Comparison of ENCODE assay signal across 13 cellular contexts in genomic region chr10:43226851-43227845, GRCh38. TPM values are rescaled to one million over a fixed set of nuclear protein-coding genes. Genes with fewer than 3 reads are reported as not detected.
DNase-seq lines count a peak whose midpoint lies in the region; ATAC-seq and TF ChIP-seq lines count a peak whose summit lies in the region.
"Had no signal": no experiment of that assay in that cellular context is flagged by ENCODE, and none has a peak within 500 bp of the region (broad histone marks: within the 10 kb centered on the region; RNA-seq: fewer than 3 reads in every experiment).

No MANE protein-coding gene starts in this region.

- H3K4me1 ChIP-seq in CD4-positive, CD25-positive, alpha-beta regulatory T cell (ENCODE audit: control insufficient read depth, insufficient read depth, low read length, poor library complexity, severe bottlenecking): peaks cover 42% of the 10 kb centered on the region

- ATAC-seq in CD4-positive, CD25-positive, alpha-beta regulatory T cell (ENCODE audit: low read depth in 2 of 2): no peak
- ATAC-seq in HG03432 (IDR thresholded peaks at IDR 0.05; ENCODE audit: unreplicated experiment) (no peak), HG03039 (IDR thresholded peaks at IDR 0.05; ENCODE audit: unreplicated experiment) (no peak)

- CTCF ChIA-PET in activated CD4-positive, alpha-beta T cell treated with anti-CD3 and anti-CD28 coated beads, Interleukin-2, amount 10 ng/mL, durations not matched to agents 7 days and 5 days (lab: Charles Lee): interaction anchor here (1.3 to 3.9 kb wide), 2 partner anchors 23 to 25 kb away, joined by 4 to 17 read pairs; no protein-coding TSS in a partner anchor

- no peak overlapping the region for H3K4me3 ChIP-seq in CD4-positive, CD25-positive, alpha-beta regulatory T cell (ENCODE audit: low read depth, low read length)
- H3K4me3 ChIP-seq: esophagus muscularis mucosa, smooth muscle cell had no signal

- H3K27me3 ChIP-seq in CD4-positive, CD25-positive, alpha-beta regulatory T cell (ENCODE audit: control insufficient read depth, insufficient read depth, low read length): peaks cover 2% of the 10 kb centered on the region

- DNase-seq in CD4-positive, CD25-positive, alpha-beta regulatory T cell: no peak
- peak; percentile 3 for DNase-seq in activated CD4-positive, alpha-beta T cell treated with anti-CD3 and anti-CD28 coated beads, Interleukin-2, amount 10 ng/mL, durations not matched to agents 7 days and 5 days
- DNase-seq in glutamatergic neuron (peak; percentile 14), posterior vena cava (ENCODE audit: low spot score) (peak; percentile 77), NCI-H510A treated with DMSO at 0.1 percent for 48 hours (lab: John Stamatoyannopoulos, UW) (no peak), ACHN (no peak)
- DNase-seq: NCI-H1694 had no signal

- no peak for TF ChIP-seq CTCF in glutamatergic neuron (IDR thresholded peaks at IDR 0.05; ENCODE audit: partially characterized antibody, unreplicated experiment)

- in situ Hi-C loops in ACHN (cut with HindIII; ENCODE audit: low pct_ligation_motif_present, low pct_unique_long_range_greater_than_20kb, low sequenced_read_pairs): no loop called here

- H3K4me1 Mint-ChIP-seq in CD4-positive, CD25-positive, alpha-beta regulatory T cell: peaks cover 0 to 48% (median 20%) of the 10 kb centered on the region in 4 donors
- H3K4me1 Mint-ChIP-seq in activated CD4-positive, alpha-beta T cell treated with anti-CD3 and anti-CD28 coated beads, Interleukin-2, amount 10 ng/mL, durations not matched to agents 7 days and 5 days: peaks cover 41% of the 10 kb centered on the region
- peaks cover 15% of the 10 kb centered on the region for H3K4me1 Mint-ChIP-seq in glutamatergic neuron (ENCODE audit: low read depth, unreplicated experiment)

- intact Hi-C loops in posterior vena cava (cut with DNase I): no loop called here

- H3K27me3 Mint-ChIP-seq in CD4-positive, CD25-positive, alpha-beta regulatory T cell: peaks cover 14% of the 10 kb centered on the region
- peaks cover 45% of the 10 kb centered on the region for H3K27me3 Mint-ChIP-seq in activated CD4-positive, alpha-beta T cell treated with anti-CD3 and anti-CD28 coated beads, Interleukin-2, amount 10 ng/mL, durations not matched to agents 7 days and 5 days
- peaks cover 24% of the 10 kb centered on the region for H3K27me3 Mint-ChIP-seq in glutamatergic neuron (ENCODE audit: unreplicated experiment)

- H3K36me3 Mint-ChIP-seq in CD4-positive, CD25-positive, alpha-beta regulatory T cell: no peaks in the 10 kb centered on the region
- no peaks in the 10 kb centered on the region for H3K36me3 Mint-ChIP-seq in activated CD4-positive, alpha-beta T cell treated with anti-CD3 and anti-CD28 coated beads, Interleukin-2, amount 10 ng/mL, durations not matched to agents 7 days and 5 days (ENCODE audit: low read depth)
- H3K36me3 Mint-ChIP-seq in glutamatergic neuron (ENCODE audit: unreplicated experiment): no peaks in the 10 kb centered on the region

- H3K9me3 ChIP-seq in CD4-positive, CD25-positive, alpha-beta regulatory T cell (ENCODE audit: control insufficient read depth in 2 of 2, low read length in 2 of 2): no peaks in the 10 kb centered on the region
- H3K9me3 ChIP-seq: Caco-2, esophagus muscularis mucosa had no signal

- H3K27ac Mint-ChIP-seq in CD4-positive, CD25-positive, alpha-beta regulatory T cell: peak overlapping the region; percentile 65 to 82 (median 75)
- H3K27ac Mint-ChIP-seq in activated CD4-positive, alpha-beta T cell treated with anti-CD3 and anti-CD28 coated beads, Interleukin-2, amount 10 ng/mL, durations not matched to agents 7 days and 5 days: no peak overlapping the region
- peak overlapping the region; percentile 48 for H3K27ac Mint-ChIP-seq in glutamatergic neuron (ENCODE audit: unreplicated experiment)

- no peak overlapping the region for H3K27ac ChIP-seq in CD4-positive, CD25-positive, alpha-beta regulatory T cell (ENCODE audit: insufficient read depth, low read length, poor library complexity, severe bottlenecking)
- H3K27ac ChIP-seq: esophagus muscularis mucosa had no signal

- POLR2A ChIA-PET in activated CD4-positive, alpha-beta T cell treated with anti-CD3 and anti-CD28 coated beads, Interleukin-2, amount 10 ng/mL, durations not matched to agents 7 days and 5 days (lab: Charles Lee): no interaction called here

- H3K4me3 Mint-ChIP-seq in CD4-positive, CD25-positive, alpha-beta regulatory T cell: peak overlapping the region in 2 of 4 donors; percentile 63 to 74
- H3K4me3 Mint-ChIP-seq in activated CD4-positive, alpha-beta T cell treated with anti-CD3 and anti-CD28 coated beads, Interleukin-2, amount 10 ng/mL, durations not matched to agents 7 days and 5 days: no peak overlapping the region
- H3K4me3 Mint-ChIP-seq in glutamatergic neuron (ENCODE audit: unreplicated experiment): no peak overlapping the region

- no peaks in the 10 kb centered on the region for H3K9me3 Mint-ChIP-seq in CD4-positive, CD25-positive, alpha-beta regulatory T cell
- no peaks in the 10 kb centered on the region for H3K9me3 Mint-ChIP-seq in activated CD4-positive, alpha-beta T cell treated with anti-CD3 and anti-CD28 coated beads, Interleukin-2, amount 10 ng/mL, durations not matched to agents 7 days and 5 days
- H3K9me3 Mint-ChIP-seq in glutamatergic neuron (ENCODE audit: unreplicated experiment): peaks cover under 1% of the 10 kb centered on the region

- H3K36me3 ChIP-seq in CD4-positive, CD25-positive, alpha-beta regulatory T cell (ENCODE audit: control insufficient read depth, insufficient read depth, low read length): no peaks in the 10 kb centered on the region
- H3K36me3 ChIP-seq: esophagus muscularis mucosa had no signal

RNA-seq across cellular contexts. Expression of gene RASGEF1A, which starts 39.7 kb away (rescaled TPM):
- total RNA-seq in CD4-positive, CD25-positive, alpha-beta regulatory T cell: 0.91 TPM
- under 1 TPM; 0.16 to 0.41 (median 0.34) TPM for polyA plus RNA-seq in CD4-positive, CD25-positive, alpha-beta regulatory T cell
- 1 to 10 TPM; 1.6 to 2.3 TPM for total RNA-seq in activated CD4-positive, alpha-beta T cell treated with anti-CD3 and anti-CD28 coated beads, Interleukin-2, amount 10 ng/mL, durations not matched to agents 7 days and 5 days
- 5.7 TPM for total RNA-seq in glutamatergic neuron (ENCODE audit: unreplicated experiment)
- 1 to 10 TPM in 1 of 2 donors, under 1 TPM in 1; 0.81 to 1.1 TPM for total RNA-seq in posterior vena cava
- total RNA-seq: H4 had no signal

Comparison
In these comparisons a context has a peak if more than half of its experiments do, and no peak if none do; other contexts are left out.
1. DNase-seq: peak in activated CD4-positive, alpha-beta T cell treated with anti-CD3 and anti-CD28 coated beads, Interleukin-2, amount 10 ng/mL, durations not matched to agents 7 days and 5 days (single experiment), glutamatergic neuron (single experiment) and posterior vena cava (single experiment); none in CD4-positive, CD25-positive, alpha-beta regulatory T cell (0 of 3), NCI-H510A treated with DMSO at 0.1 percent for 48 hours (single experiment) and ACHN (single experiment).